In genomic region chr15:76190767-76191538, GRCh38 we compare ENCODE assay signal across 8 cellular contexts.
DNase-seq lines count a peak whose midpoint lies in the region; ATAC-seq and TF ChIP-seq lines count a peak whose summit lies in the region.

No MANE protein-coding gene starts in this region.

- no peak for TF ChIP-seq EP300 in suprapubic skin (IDR thresholded peaks at IDR 0.05)

- H3K4me3 ChIP-seq in foreskin fibroblast (ENCODE audit: low read depth in 1 of 2, low read length in 2 of 2) (no peak overlapping the region), osteoblast (ENCODE audit: insufficient read depth, low read length) (peak overlapping the region; percentile 54), suprapubic skin (peak overlapping the region; percentile 33)

- TF ChIP-seq CTCF in foreskin fibroblast (IDR thresholded peaks at IDR 0.05; ENCODE audit: low read depth, low read length): peak; percentile 92
- peak; percentile 83 for TF ChIP-seq CTCF in osteoblast (IDR thresholded peaks at IDR 0.05; ENCODE audit: extremely low read depth, low read depth, low read length)
- peak; percentile 78 to 87 for TF ChIP-seq CTCF in suprapubic skin (IDR thresholded peaks at IDR 0.05)

- TF ChIP-seq POLR2A in suprapubic skin (IDR thresholded peaks at IDR 0.05): no peak

- 22% methylated on average over 29 of the region's 32 CpGs for WGBS in suprapubic skin

- H2AFZ ChIP-seq in osteoblast (ENCODE audit: low read length): peak overlapping the region; percentile 78

- peak; percentile 81 for ATAC-seq in GM21619 (IDR thresholded peaks at IDR 0.05; ENCODE audit: unreplicated experiment)

- H3K9me3 ChIP-seq in KOPT-K1 (ENCODE audit: insufficient read depth, low read length, poor library complexity, severe bottlenecking) (no peaks in the 10 kb centered on the region), osteoblast (ENCODE audit: low read depth, low read length) (no peaks in the 10 kb centered on the region), suprapubic skin (no peaks in the 10 kb centered on the region)

- H3K4me1 ChIP-seq in osteoblast (ENCODE audit: insufficient read depth, low read length) (peaks cover 12% of the 10 kb centered on the region), suprapubic skin (peaks cover 38% of the 10 kb centered on the region)

- H3K36me3 ChIP-seq in KOPT-K1 (ENCODE audit: insufficient read depth, low read length) (no peaks in the 10 kb centered on the region), osteoblast (ENCODE audit: insufficient read depth, low read length) (no peaks in the 10 kb centered on the region), suprapubic skin (no peaks in the 10 kb centered on the region)

- DNase-seq in DMS153 treated with DMSO at 0.1 percent for 48 hours (lab: John Stamatoyannopoulos, UW; ENCODE audit: unreplicated experiment) (peak; percentile 3), SHP77 (lab: John Stamatoyannopoulos, UW) (peak; percentile 68 to 69), foreskin fibroblast (peak; percentile 69 to 93), osteoblast (ENCODE audit: insufficient read length, low spot score, missing footprints) (peak; percentile 98), suprapubic skin (ENCODE audit: low spot score in 2 of 2) (peak; percentile 86 to 92)
- peak; percentile 54 for DNase-seq in activated effector memory CD4-positive, alpha-beta T cell treated with Interleukin-2 at 50 U/mL for 16 hours

- H3K27me3 ChIP-seq in osteoblast (ENCODE audit: insufficient read depth, low read length): peaks cover 18% of the 10 kb centered on the region
- peaks cover 3% of the 10 kb centered on the region for H3K27me3 ChIP-seq in suprapubic skin

- peak overlapping the region; percentile 79 for H3K4me2 ChIP-seq in osteoblast (ENCODE audit: insufficient read depth, low read length)

- H3K27ac ChIP-seq in KOPT-K1 (ENCODE audit: low read depth, low read length, poor library complexity, severe bottlenecking): peak overlapping the region; percentile 5
- H3K27ac ChIP-seq in osteoblast (ENCODE audit: low read depth, low read length): no peak overlapping the region
- no peak overlapping the region for H3K27ac ChIP-seq in suprapubic skin

- no peaks in the 10 kb centered on the region for H4K20me1 ChIP-seq in osteoblast (ENCODE audit: insufficient read depth, low read length)

- H3K79me2 ChIP-seq in osteoblast (ENCODE audit: insufficient read depth, low read length): no peaks in the 10 kb centered on the region

Comparison
In these comparisons a context has a peak if more than half of its experiments do, and no peak if none do; other contexts are left out.
1. DNase-seq: peak in every context shown above with its lines; median percentile 98 in osteoblast; 89 in suprapubic skin; 81 in foreskin fibroblast; 68 in SHP77; 54 in activated effector memory CD4-positive, alpha-beta T cell treated with Interleukin-2 at 50 U/mL for 16 hours; 3 in DMS153 treated with DMSO at 0.1 percent for 48 hours.
2. H3K4me3 ChIP-seq: peak in osteoblast (single experiment) and suprapubic skin (single experiment); none in foreskin fibroblast (0 of 2).
3. Peak in every context shown above with its lines, with median percentiles within 50 percentile points of each other: CTCF ChIP-seq.